ENCODE assay signal across 30 cellular contexts in the genomic region with DNA sequence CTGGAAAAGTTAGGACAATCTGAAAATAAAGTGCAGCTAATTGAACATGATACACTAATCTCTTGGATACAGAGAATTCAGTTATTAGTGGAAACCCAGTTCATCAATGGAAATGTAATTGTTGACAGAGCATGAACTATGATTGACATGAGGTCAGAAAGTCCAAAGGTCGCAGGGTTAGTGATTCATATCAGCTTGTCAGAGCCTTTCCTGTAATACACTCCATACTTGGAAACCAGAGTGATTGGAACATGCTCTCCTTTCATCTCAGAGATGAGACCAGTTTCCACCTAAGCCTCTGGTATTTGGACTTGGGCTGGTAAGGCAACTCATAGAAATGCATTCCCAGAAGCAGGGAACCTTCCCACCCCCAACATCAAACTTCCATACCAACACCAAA. TPM values are rescaled to one million over a fixed set of nuclear protein-coding genes. Genes with fewer than 3 reads are reported as not detected.
DNase-seq lines count a peak whose midpoint lies in the region; ATAC-seq, FAIRE-seq and TF ChIP-seq lines count a peak whose summit lies in the region.
"Had no signal": no experiment of that assay in that cellular context is flagged by ENCODE, and none has a peak within 500 bp of the region (broad histone marks: within the 10 kb centered on the region; RNA-seq: fewer than 3 reads in every experiment).

No MANE protein-coding gene starts in this region.

- H3K27me3 ChIP-seq in Caco-2 (replicated peaks; ENCODE audit: control insufficient read depth, insufficient read depth, low read length) = no peaks in the 10 kb centered on the region
- no peaks in the 10 kb centered on the region for H3K27me3 ChIP-seq in GM12878 (replicated peaks in 1 of 2; ENCODE audit: control insufficient read depth in 2 of 2, insufficient read depth in 2 of 2, low read length in 1 of 2)
- H3K27me3 ChIP-seq in liver (ENCODE audit: control insufficient read depth in 4 of 4, insufficient read depth in 4 of 4, low read length in 3 of 4) = no peaks in the 10 kb centered on the region
- no peaks in the 10 kb centered on the region for H3K27me3 ChIP-seq in GM23248 (replicated peaks; ENCODE audit: insufficient read depth)
- H3K27me3 ChIP-seq: BE2C, esophagus muscularis mucosa, foreskin keratinocyte, heart left ventricle, transverse colon had no signal

- no peak overlapping the region for H2AFZ ChIP-seq in GM12878 (ENCODE audit: control insufficient read depth, low read depth, low read length)
- H2AFZ ChIP-seq in GM23248 = no peak overlapping the region

- peak overlapping the region; percentile 71 for H3K27ac Mint-ChIP-seq in Caco-2 (ENCODE audit: unreplicated experiment)
- H3K27ac Mint-ChIP-seq: activated CD4-positive, alpha-beta memory T cell treated with anti-CD3 and anti-CD28 coated beads, Interleukin-2, amount 10 ng/mL, durations not matched to agents 7 days and 5 days; activated T-helper 1 cell treated with anti-CD3 and anti-CD28 coated beads, Interleukin-12 subunit alpha, Interleukin-12 subunit beta, Interleukin-2, Interleukin-4 antibody, amounts not matched to agents 30 ng/mL and 10 ng/mL and 1 ng/mL, durations not matched to agents 14 hours and 24 hours and 36 hours; nephron; stimulated activated memory B cell treated with anti-CD40 and anti-IgM and Interleukin-4, amounts not matched to agents 10 μg/mL and 1 μg/mL and 100 μg/mL, for 72 hours had no signal

- BruUV-seq in Caco-2 (replicated peaks; lab: Mats Ljungman, UMichigan) (no TSS peak), GM12878 (replicated peaks; lab: Mats Ljungman, UMichigan) (no TSS peak)

- RAD21 ChIA-PET in GM12878 (lab: Charles Lee; ENCODE audit: unreplicated experiment) = no interaction called here

- POLR2A ChIA-PET in Caco-2 (lab: Charles Lee) = no interaction called here
- POLR2A ChIA-PET in GM12878 (lab: Charles Lee) = no interaction called here

- no peaks in the 10 kb centered on the region for H3K79me2 ChIP-seq in GM12878 (ENCODE audit: control insufficient read depth, insufficient read depth, low read length)
- H3K79me2 ChIP-seq in GM23248 (ENCODE audit: insufficient read depth) = no peaks in the 10 kb centered on the region

- no peak for TF ChIP-seq CTCF in Caco-2 (IDR thresholded peaks at IDR 0.05; ENCODE audit: insufficient read depth in 1 of 2, low read depth in 1 of 2, low read length in 1 of 2, severe bottlenecking in 1 of 2, unreplicated experiment in 1 of 2)
- TF ChIP-seq CTCF in GM12878 (IDR thresholded peaks at IDR 0.05 in 2 of 3, conservative IDR thresholded peaks at IDR 0.05 in 1 of 3; ENCODE audit: control insufficient read depth in 2 of 3, extremely low read depth in 1 of 3, insufficient read depth in 1 of 3, low read depth in 3 of 3, low read length in 3 of 3) = no peak
- no peak for TF ChIP-seq CTCF in liver (IDR thresholded peaks at IDR 0.05; ENCODE audit: low read depth, low read length, missing input control)

- SMC1A ChIA-PET in GM12878 (lab: Charles Lee; ENCODE audit: uncharacterized antibody, unreplicated experiment) = interaction anchor here (1.4 kb wide), 1 partner anchor 10 kb away, joined by 3 read pairs; no protein-coding TSS in a partner anchor

- peaks cover 9% of the 10 kb centered on the region; the same call in 1 of the 2 replicates for H3F3A ChIP-seq in GM23248 (ENCODE audit: insufficient read depth)

- H3K4me3 Mint-ChIP-seq in Caco-2 (ENCODE audit: unreplicated experiment) = peak overlapping the region; percentile 42
- H3K4me3 Mint-ChIP-seq: activated CD4-positive, alpha-beta memory T cell treated with anti-CD3 and anti-CD28 coated beads, Interleukin-2, amount 10 ng/mL, durations not matched to agents 7 days and 5 days; activated T-helper 1 cell treated with anti-CD3 and anti-CD28 coated beads, Interleukin-12 subunit alpha, Interleukin-12 subunit beta, Interleukin-2, Interleukin-4 antibody, amounts not matched to agents 30 ng/mL and 10 ng/mL and 1 ng/mL, durations not matched to agents 14 hours and 24 hours and 36 hours; nephron; stimulated activated memory B cell treated with anti-CD40 and anti-IgM and Interleukin-4, amounts not matched to agents 10 μg/mL and 1 μg/mL and 100 μg/mL, for 72 hours had no signal

- FAIRE-seq in GM12878 (lab: Jason Lieb, UNC) = no peak
- FAIRE-seq: G401.6, GM19239 had no signal

- no peak overlapping the region for H3K4me3 ChIP-seq in Caco-2 (ENCODE audit: low read depth, low read length)
- H3K4me3 ChIP-seq in GM12878 = no peak overlapping the region
- H3K4me3 ChIP-seq in liver (ENCODE audit: low read depth in 1 of 3, low read length in 3 of 3) = no peak overlapping the region
- no peak overlapping the region for H3K4me3 ChIP-seq in GM23248
- H3K4me3 ChIP-seq: esophagus muscularis mucosa, heart left ventricle, transverse colon had no signal

- ATAC-seq in HG02759 (IDR thresholded peaks at IDR 0.05; ENCODE audit: unreplicated experiment) (peak; percentile 71), GM12878 (no peak), GM19397 (IDR thresholded peaks at IDR 0.05; ENCODE audit: unreplicated experiment) (no peak)
- ATAC-seq: activated CD4-positive, CD25-positive, alpha-beta regulatory T cell treated with anti-CD3 and anti-CD28 coated beads, Interleukin-2, amount 50 U/mL, for 24 hours; foreskin keratinocyte; heart left ventricle; Right ventricle myocardium inferior; stimulated activated memory B cell treated with anti-CD40 and anti-IgM and Interleukin-4, amounts not matched to agents 10 μg/mL and 1 μg/mL and 100 μg/mL, for 72 hours had no signal

- DNase-seq in Caco-2 (peak; percentile 62 to 68), GM12878 (ENCODE audit: low read depth, low spot score) (no peak), NCI-H1417 (lab: John Stamatoyannopoulos, UW) (no peak), GM23248 (no peak)
- DNase-seq in activated CD8-positive, alpha-beta memory T cell treated with anti-CD3 and anti-CD28 coated beads, Interleukin-2, amount 50 U/mL, for 48 hours = no peak
- DNase-seq: activated CD4-positive, alpha-beta memory T cell treated with anti-CD3 and anti-CD28 coated beads, Interleukin-2, amount 10 ng/mL, durations not matched to agents 7 days and 5 days; activated CD8-positive, alpha-beta memory T cell treated with anti-CD3 and anti-CD28 coated beads, Interleukin-2, amount 50 U/mL, for 4 hours; activated naive CD4-positive, alpha-beta T cell treated with Interleukin-2 at 50 U/mL for 16 hours; BE2C; central memory CD4-positive, alpha-beta T cell; DMS79; foreskin keratinocyte; H7; heart left ventricle; NCI-H1694 treated with DMSO at 0.1 percent for 48 hours; NCI-H446 treated with DMSO at 0.1 percent for 48 hours; transverse colon had no signal

- TF ChIP-seq POLR2A in GM12878 (IDR thresholded peaks at IDR 0.05; ENCODE audit: low read depth, low read length) = no peak

- no peak overlapping the region for H3K4me2 ChIP-seq in GM12878 (ENCODE audit: control insufficient read depth, insufficient read depth)
- no peak overlapping the region for H3K4me2 ChIP-seq in GM23248 (ENCODE audit: unreplicated experiment)

- H3K36me3 ChIP-seq in Caco-2 (ENCODE audit: control insufficient read depth, insufficient read depth, low read length) (no peaks in the 10 kb centered on the region), GM12878 (ENCODE audit: control insufficient read depth in 2 of 2, insufficient read depth in 2 of 2, low read length in 1 of 2) (no peaks in the 10 kb centered on the region), liver (ENCODE audit: control insufficient read depth in 4 of 4, insufficient read depth in 3 of 4, low read depth in 1 of 4, low read length in 3 of 4) (no peaks in the 10 kb centered on the region), GM23248 (ENCODE audit: low read depth) (no peaks in the 10 kb centered on the region)
- H3K36me3 ChIP-seq: BE2C, esophagus muscularis mucosa, heart left ventricle, transverse colon had no signal

- H3K9me2 ChIP-seq in GM23248 (ENCODE audit: insufficient read depth) = no peaks in the 10 kb centered on the region

- H3K9me3 Mint-ChIP-seq in Caco-2 (ENCODE audit: unreplicated experiment) = no peaks in the 10 kb centered on the region
- H3K9me3 Mint-ChIP-seq: activated CD4-positive, alpha-beta memory T cell treated with anti-CD3 and anti-CD28 coated beads, Interleukin-2, amount 10 ng/mL, durations not matched to agents 7 days and 5 days; activated T-helper 1 cell treated with anti-CD3 and anti-CD28 coated beads, Interleukin-12 subunit alpha, Interleukin-12 subunit beta, Interleukin-2, Interleukin-4 antibody, amounts not matched to agents 30 ng/mL and 10 ng/mL and 1 ng/mL, durations not matched to agents 14 hours and 24 hours and 36 hours; nephron; stimulated activated memory B cell treated with anti-CD40 and anti-IgM and Interleukin-4, amounts not matched to agents 10 μg/mL and 1 μg/mL and 100 μg/mL, for 72 hours had no signal

- no peak for TF ChIP-seq EP300 in GM12878 (IDR thresholded peaks at IDR 0.05; ENCODE audit: borderline replicate concordance in 1 of 2, control insufficient read depth in 1 of 2, low read depth in 2 of 2, low read length in 2 of 2)

- no peak overlapping the region for H3K27ac ChIP-seq in GM12878 (ENCODE audit: control insufficient read depth, insufficient read depth)
- peak overlapping the region in 1 of 2 donors; percentile 59 for H3K27ac ChIP-seq in liver (ENCODE audit: low read depth in 1 of 2, low read length in 2 of 2)
- no peak overlapping the region for H3K27ac ChIP-seq in GM23248
- H3K27ac ChIP-seq: esophagus muscularis mucosa, foreskin keratinocyte, heart left ventricle, transverse colon had no signal

- intact Hi-C loops in Caco-2 (cut with micrococcal nuclease; ENCODE audit: unreplicated experiment) = loop anchor here (1.0 kb wide), 2 partner anchors 8 to 65 kb away; partner anchors contain the start of gene NCKAP5
- intact Hi-C loops in GM12878 (cut with micrococcal nuclease; ENCODE audit: unreplicated experiment) = no loop called here

- no peaks in the 10 kb centered on the region for H4K20me1 ChIP-seq in GM12878 (ENCODE audit: control insufficient read depth, insufficient read depth)
- no peaks in the 10 kb centered on the region for H4K20me1 ChIP-seq in GM23248 (ENCODE audit: insufficient read depth)

- no peaks in the 10 kb centered on the region for H3K36me3 Mint-ChIP-seq in Caco-2 (ENCODE audit: insufficient read depth, unreplicated experiment)
- H3K36me3 Mint-ChIP-seq: stimulated activated memory B cell treated with anti-CD40 and anti-IgM and Interleukin-4, amounts not matched to agents 10 μg/mL and 1 μg/mL and 100 μg/mL, for 72 hours had no signal

- TF ChIP-seq RAD21 in GM12878 (IDR thresholded peaks at IDR 0.05; ENCODE audit: insufficient read depth, low read depth, low read length) = no peak
- peak in 1 of 2 donors; percentile 17 for TF ChIP-seq RAD21 in liver (IDR thresholded peaks at IDR 0.05)

- H3K9me3 ChIP-seq in Caco-2 (no peaks in the 10 kb centered on the region), GM12878 (replicated peaks; ENCODE audit: control insufficient read depth, insufficient read depth, low read length) (no peaks in the 10 kb centered on the region), liver (ENCODE audit: control insufficient read depth in 4 of 4, low read length in 3 of 4) (no peaks in the 10 kb centered on the region), GM23248 (ENCODE audit: low read depth) (no peaks in the 10 kb centered on the region)
- H3K9me3 ChIP-seq: BE2C, esophagus muscularis mucosa, heart left ventricle, transverse colon had no signal

- H3K9ac ChIP-seq in GM12878 (ENCODE audit: control insufficient read depth, insufficient read depth, low read length) (no peak overlapping the region), liver (ENCODE audit: low read depth in 1 of 2, low read length in 2 of 2) (no peak overlapping the region), GM23248 (no peak overlapping the region)

- H3K4me1 ChIP-seq in Caco-2 (peaks cover 16% of the 10 kb centered on the region), GM12878 (ENCODE audit: control insufficient read depth, insufficient read depth, low read length) (no peaks in the 10 kb centered on the region), liver (ENCODE audit: control insufficient read depth in 4 of 4, insufficient read depth in 4 of 4, low read length in 3 of 4) (peaks cover 8 to 19% (median 13%) of the 10 kb centered on the region in 4 donors), GM23248 (ENCODE audit: insufficient read depth) (peaks cover 5% of the 10 kb centered on the region; the same call in 1 of the 2 replicates)
- H3K4me1 ChIP-seq: BE2C had no signal

- WGBS in GM12878 (ENCODE audit: insufficient coverage, insufficient replicate concordance, low lambda C conversion rate, missing lambda C conversion rate) = 0% methylated on average over 1 of the region's 1 CpG
- 27% methylated on average over 1 of the region's 1 CpG for WGBS in liver
- 46 to 50% methylated on average over 1 of the region's 1 CpG for WGBS in GM23248 (ENCODE audit: low coverage in 1 of 2, low lambda C conversion rate in 2 of 2, missing lambda C conversion rate in 2 of 2), 2 experiments

- no peaks in the 10 kb centered on the region for H3K27me3 Mint-ChIP-seq in Caco-2 (ENCODE audit: insufficient read depth, unreplicated experiment)
- H3K27me3 Mint-ChIP-seq: activated CD4-positive, alpha-beta memory T cell treated with anti-CD3 and anti-CD28 coated beads, Interleukin-2, amount 10 ng/mL, durations not matched to agents 7 days and 5 days; stimulated activated memory B cell treated with anti-CD40 and anti-IgM and Interleukin-4, amounts not matched to agents 10 μg/mL and 1 μg/mL and 100 μg/mL, for 72 hours had no signal

- in situ Hi-C loops in GM12878 (cut with MboI) = no loop called here
- in situ Hi-C loops in GM23248 (cut with MboI) = no loop called here

- CTCF ChIA-PET in Caco-2 (lab: Charles Lee) (interaction anchor here (0.5 to 1.0 kb wide), 3 partner anchors 16 to 1904 kb away, joined by 3 read pairs; no protein-coding TSS in a partner anchor), GM12878 (lab: Yijun Ruan, JAX) (interaction anchor here (1.4 to 2.0 kb wide), 2 partner anchors 12 to 15 kb away, joined by 3 to 6 read pairs; no protein-coding TSS in a partner anchor)

- peaks cover 25% of the 10 kb centered on the region for H3K4me1 Mint-ChIP-seq in Caco-2 (ENCODE audit: low read depth, unreplicated experiment)
- H3K4me1 Mint-ChIP-seq: activated CD4-positive, alpha-beta memory T cell treated with anti-CD3 and anti-CD28 coated beads, Interleukin-2, amount 10 ng/mL, durations not matched to agents 7 days and 5 days; stimulated activated memory B cell treated with anti-CD40 and anti-IgM and Interleukin-4, amounts not matched to agents 10 μg/mL and 1 μg/mL and 100 μg/mL, for 72 hours had no signal

RNA-seq across cellular contexts. Expression of gene NCKAP5, which starts 8.5 kb away (rescaled TPM):
- total RNA-seq in Caco-2 (2022) (3.5 and 3.8 TPM in 2 replicates), GM12878 (2014; rRNA removed) (0.06 and 0.16 TPM in 2 replicates), GM12878 (2014; rRNA removed; fragmentation: Illumina TruSeq; extraction: Trizol) (0.14 and 0.36 TPM in 2 replicates), GM12878 (2021) (0.35 and 0.44 TPM in 2 replicates), liver (1 to 10 TPM; 2.7 to 2.8 TPM)
- total RNA-seq in GM12878 (2013; cell fraction: nucleolus; rRNA removed) = 0.29 and 0.39 TPM in 2 replicates
- polyA plus RNA-seq in GM12878 (2011; ENCODE audit: low read depth) = not detected
- polyA plus RNA-seq in GM12878 (2011; rRNA removed) (0.37 and 0.73 TPM in 2 replicates), GM12878 (2014; fragmentation: Illumina TruSeq; extraction: Trizol) (0.15 and 0.17 TPM in 2 replicates), GM12878 (2014; fragmentation: Nextera tagmentation; extraction: Ambion mirVana) (under 1 TPM; 0.06 to 0.09 TPM), GM12878 (2014; rRNA removed) (0.04 and 0.08 TPM in 2 replicates), GM12878 (2016; fragmentation: Nextera tagmentation; extraction: Ambion mirVana) (under 1 TPM; 0.17 to 0.25 TPM), liver (1 to 10 TPM in 1 of 2 donors, under 1 TPM in 1; 0.57 to 2.2 TPM), GM23248 (2016; fragmentation: Nextera tagmentation; extraction: Ambion mirVana) (0.38 and 0.86 TPM in 2 replicates)
- polyA plus RNA-seq in GM12878 (2011; cell fraction: cytosol; rRNA removed) = 0.30 and 0.31 TPM in 2 replicates
- polyA plus RNA-seq in GM12878 (2011; cell fraction: nucleus; rRNA removed) = 0.41 and 0.46 TPM in 2 replicates
- polyA plus RNA-seq in GM12878 (2012) = 0.04 and 0.27 TPM in 2 replicates
- 0.66 and 2.0 TPM in 2 replicates for polyA minus RNA-seq in GM12878 (2011; rRNA and poly(A)+ RNA removed)
- 0.42 TPM in 1 of 2 replicates, not detected in the other for polyA minus RNA-seq in GM12878 (2011; cell fraction: cytosol; rRNA and poly(A)+ RNA removed)
- 1.6 and 2.3 TPM in 2 replicates for polyA minus RNA-seq in GM12878 (2011; cell fraction: nucleus; rRNA and poly(A)+ RNA removed)
- total RNA-seq in GM23248 (2014; rRNA removed; shearing (Covaris generic)) = 0.65 and 1.5 TPM in 2 replicates
- total RNA-seq: activated CD4-positive, alpha-beta memory T cell treated with anti-CD3 and anti-CD28 coated beads, Interleukin-2, amount 10 ng/mL, durations not matched to agents 7 days and 5 days; activated T-helper 1 cell treated with anti-CD3 and anti-CD28 coated beads, Interleukin-12 subunit alpha, Interleukin-12 subunit beta, Interleukin-2, Interleukin-4 antibody, amounts not matched to agents 30 ng/mL and 10 ng/mL and 1 ng/mL, durations not matched to agents 14 hours and 24 hours and 36 hours; OCI-LY7; T-helper 2 cell treated with Interferon-gamma antibody and Interleukin-4, amounts not matched to agents 100 ng/mL and 5 ng/mL, for 36 hours had no signal

Comparison
In these comparisons a context has a peak if more than half of its experiments do, and no peak if none do; other contexts are left out.
1. DNase-seq: peak in Caco-2 (2 of 2); none in GM12878 (single experiment), NCI-H1417 (0 of 3), GM23248 (single experiment) and activated CD8-positive, alpha-beta memory T cell treated with anti-CD3 and anti-CD28 coated beads, Interleukin-2, amount 50 U/mL, for 48 hours (single experiment).